In the genomic region with DNA sequence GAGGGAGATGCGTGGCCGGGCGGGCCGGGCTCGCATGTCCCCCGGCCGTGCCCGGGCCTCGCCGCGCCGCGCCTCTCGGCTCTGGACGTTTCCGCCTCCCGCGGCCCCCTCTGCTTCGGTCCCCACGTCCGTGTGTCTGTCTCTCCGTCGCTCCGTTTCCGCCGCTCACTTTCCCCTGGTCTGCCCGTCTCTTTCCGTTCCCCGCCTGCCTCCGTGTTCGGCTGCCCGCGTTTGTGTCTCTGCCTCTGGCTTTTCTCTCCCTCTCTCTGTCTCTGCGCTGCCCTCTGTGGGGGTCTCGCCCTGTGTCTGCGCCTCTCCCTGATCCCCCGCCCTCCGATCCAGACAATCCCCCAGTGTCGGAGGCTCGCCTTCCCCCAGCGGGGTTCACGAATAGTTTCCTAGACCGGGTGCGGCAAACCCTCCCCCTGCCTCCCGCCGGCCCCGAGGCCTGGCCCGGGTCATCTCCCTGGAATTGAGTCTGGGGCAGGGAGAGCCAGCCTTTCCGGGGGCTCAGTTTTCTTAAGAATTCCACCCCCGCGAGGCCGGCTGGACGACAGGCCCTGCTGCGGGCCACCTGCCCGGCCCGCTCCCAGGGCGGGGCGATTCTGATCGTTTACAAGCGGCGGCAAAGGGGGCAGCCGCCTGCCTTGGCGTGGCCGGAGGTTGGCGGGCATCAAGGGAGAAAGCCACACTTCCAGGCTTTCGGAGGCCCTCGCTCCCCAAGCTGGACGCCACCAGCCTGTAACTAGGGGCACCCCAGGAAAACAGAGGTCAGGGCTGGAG, we compare ENCODE assay signal across 9 cellular contexts. TPM values are rescaled to one million over a fixed set of nuclear protein-coding genes. Genes with fewer than 3 reads are reported as not detected.
DNase-seq lines count a peak whose midpoint lies in the region; ATAC-seq, FAIRE-seq and TF ChIP-seq lines count a peak whose summit lies in the region.
"Had no signal": no experiment of that assay in that cellular context is flagged by ENCODE, and none has a peak within 500 bp of the region (broad histone marks: within the 10 kb centered on the region; RNA-seq: fewer than 3 reads in every experiment).

No MANE protein-coding gene starts in this region.

- intact Hi-C loops in pancreas (cut with DNase I), result loop anchor here in 1 of 3 donors (5.0 kb wide), 1 partner anchor 258 kb away; no protein-coding TSS in a partner anchor

- H3K36me3 ChIP-seq in MG63 (no peaks in the 10 kb centered on the region), pancreas (no peaks in the 10 kb centered on the region)

- H3K4me1 ChIP-seq in pancreas, result no peaks in the 10 kb centered on the region

- no peaks in the 10 kb centered on the region for H3K36me3 Mint-ChIP-seq in activated T-helper 17 cell treated with anti-CD3 and anti-CD28 coated beads, Interleukin-2, amount 50 U/mL, for 72 hours (ENCODE audit: low read depth)

- peaks cover 26% of the 10 kb centered on the region for H3K4me1 Mint-ChIP-seq in activated T-helper 17 cell treated with anti-CD3 and anti-CD28 coated beads, Interleukin-2, amount 50 U/mL, for 72 hours

- DNase-seq in ELF-1 (ENCODE audit: low read depth, low spot score), result peak; percentile 28
- peak; percentile 48 for DNase-seq in MG63
- DNase-seq in germinal center (ENCODE audit: low spot score), result peak; percentile 46
- peak in 2 of 6 donors; percentile 68 to 70 for DNase-seq in pancreas
- no peak for DNase-seq in MV-4-11 (lab: John Stamatoyannopoulos, UW)

- no peak for TF ChIP-seq CTCF in pancreas (IDR thresholded peaks at IDR 0.05)

- H3K27me3 ChIP-seq in MG63, result no peaks in the 10 kb centered on the region
- H3K27me3 ChIP-seq in pancreas, result no peaks in the 10 kb centered on the region

- WGBS in pancreas, 2 donors, result 13 to 16% methylated on average over 64 to 68 of the region's 68 CpGs

- peak overlapping the region; percentile 13 to 48 (median 42) for H3K27ac ChIP-seq in pancreas
- H3K27ac ChIP-seq: KMS-11 had no signal

- peak overlapping the region; percentile 82 for H3K4me3 Mint-ChIP-seq in activated T-helper 17 cell treated with anti-CD3 and anti-CD28 coated beads, Interleukin-2, amount 50 U/mL, for 72 hours

- H3K9me3 Mint-ChIP-seq in activated T-helper 17 cell treated with anti-CD3 and anti-CD28 coated beads, Interleukin-2, amount 50 U/mL, for 72 hours, result no peaks in the 10 kb centered on the region

- no peak for FAIRE-seq in pancreas (lab: Jason Lieb, UNC)

- ATAC-seq in activated T-helper 17 cell treated with anti-CD3 and anti-CD28 coated beads, Interleukin-2, amount 50 U/mL, for 72 hours (replicated peaks), result peak; percentile 11
- ATAC-seq in pancreas (peak in 3 of 4 donors; percentile 12 to 36 (median 32)), HG03565 (IDR thresholded peaks at IDR 0.05; ENCODE audit: unreplicated experiment) (no peak), GM18861 (IDR thresholded peaks at IDR 0.05; ENCODE audit: unreplicated experiment) (no peak)

- H3K27ac Mint-ChIP-seq in activated T-helper 17 cell treated with anti-CD3 and anti-CD28 coated beads, Interleukin-2, amount 50 U/mL, for 72 hours, result peak overlapping the region; percentile 70

- H3K9me3 ChIP-seq in MG63 (no peaks in the 10 kb centered on the region), pancreas (no peaks in the 10 kb centered on the region)

- no peaks in the 10 kb centered on the region for H3K27me3 Mint-ChIP-seq in activated T-helper 17 cell treated with anti-CD3 and anti-CD28 coated beads, Interleukin-2, amount 50 U/mL, for 72 hours

- peak overlapping the region; percentile 73 for H3K4me3 ChIP-seq in MG63
- peak overlapping the region in 3 of 4 donors; percentile 43 to 59 (median 47) for H3K4me3 ChIP-seq in pancreas

RNA-seq across cellular contexts. Expression of gene NBL1, which starts 0.8 kb away (rescaled TPM):
- 38.0 and 75.9 TPM in 2 replicates for total RNA-seq in MG63 (2014; rRNA removed; shearing (Covaris generic); ENCODE audit: low replicate concordance)
- 10 to 100 TPM; 15.0 to 16.0 TPM for total RNA-seq in activated T-helper 17 cell treated with anti-CD3 and anti-CD28 coated beads, Interleukin-2, amount 50 U/mL, for 72 hours
- total RNA-seq in pancreas, result 10 to 100 TPM in 4 of 6 donors, 1 to 10 TPM in 2; 5.8 to 45.6 (median 15.1) TPM
- 10 to 100 TPM; 27.7 to 28.2 TPM for polyA plus RNA-seq in pancreas

RNA-seq across cellular contexts. Expression of gene HTR6, which starts 19.7 kb away (rescaled TPM):
- total RNA-seq in MG63 (2014; rRNA removed; shearing (Covaris generic); ENCODE audit: low replicate concordance), result not detected in 2 replicates
- under 1 TPM in 1 of 2 donors, not detected in 1; 0.13 TPM for total RNA-seq in activated T-helper 17 cell treated with anti-CD3 and anti-CD28 coated beads, Interleukin-2, amount 50 U/mL, for 72 hours
- total RNA-seq in pancreas, result not detected
- not detected for polyA plus RNA-seq in pancreas

Comparison
In these comparisons a context has a peak if more than half of its experiments do, and no peak if none do; other contexts are left out.
1. ATAC-seq: peak in activated T-helper 17 cell treated with anti-CD3 and anti-CD28 coated beads, Interleukin-2, amount 50 U/mL, for 72 hours (single experiment) and pancreas (3 of 4); none in HG03565 (single experiment) and GM18861 (single experiment).